Comparison of ENCODE assay signal across 21 cellular contexts in genomic region chr2:142997254-142997653, GRCh38.
"Had no signal": no experiment of that assay in that cellular context is flagged by ENCODE, and none has a peak within 500 bp of the region (broad histone marks: within the 10 kb centered on the region; RNA-seq: fewer than 3 reads in every experiment).

No MANE protein-coding gene starts in this region.

- H3K27ac Mint-ChIP-seq: activated CD8-positive, alpha-beta T cell treated with anti-CD3 and anti-CD28 coated beads, Interleukin-2, amount 10 ng/mL, durations not matched to agents 7 days and 5 days; activated naive CD4-positive, alpha-beta T cell treated with anti-CD3 and anti-CD28 coated beads, Interleukin-2, amount 50 U/mL, for 72 hours; activated naive CD8-positive, alpha-beta T cell treated with anti-CD3 and anti-CD28 coated beads, Interleukin-2, amount 50 U/mL, for 24 hours; T-helper 1 cell treated with Interleukin-12 subunit alpha and Interleukin-12 subunit beta and Interleukin-4 antibody, amounts not matched to agents 30 μg/mL and 1 μg/mL, for 36 hours had no signal

- H3K9me3 Mint-ChIP-seq: activated naive CD4-positive, alpha-beta T cell treated with anti-CD3 and anti-CD28 coated beads, Interleukin-2, amount 50 U/mL, for 72 hours; activated naive CD8-positive, alpha-beta T cell treated with anti-CD3 and anti-CD28 coated beads, Interleukin-2, amount 50 U/mL, for 24 hours; T-helper 1 cell treated with Interleukin-12 subunit alpha and Interleukin-12 subunit beta and Interleukin-4 antibody, amounts not matched to agents 30 μg/mL and 1 μg/mL, for 36 hours had no signal

- DNase-seq: activated CD4-positive, alpha-beta T cell treated with anti-CD3 and anti-CD28 coated beads for 4 hours; activated CD8-positive, alpha-beta memory T cell treated with anti-CD3 and anti-CD28 coated beads, Interleukin-2, amount 50 U/mL, for 48 hours; activated CD8-positive, alpha-beta T cell treated with anti-CD3 and anti-CD28 coated beads, Interleukin-2, amount 10 ng/mL, durations not matched to agents 7 days and 5 days; activated effector memory CD4-positive, alpha-beta T cell treated with anti-CD3 and anti-CD28 coated beads, Interleukin-2, amount 50 U/mL, for 16 hours; activated naive CD4-positive, alpha-beta T cell treated with Interleukin-2 at 50 U/mL for 16 hours; activated naive CD8-positive, alpha-beta T cell treated with anti-CD3 and anti-CD28 coated beads, Interleukin-2, amount 50 U/mL, for 24 hours; activated T-cell treated with anti-CD3 and anti-CD28 coated beads, Interleukin-2, amount 50 U/mL, for 1 hour; amygdala; brain microvascular endothelial cell; MM.1S; NCI-H1105; NCI-H1436; NCI-H1694 treated with DMSO at 0.1 percent for 48 hours; NCI-H2029 treated with DMSO at 0.1 percent for 48 hours; NCI-H510A treated with DMSO at 0.1 percent for 48 hours; PC-3; SHP77 had no signal

- H3K9me3 ChIP-seq: SJSA1 had no signal

- ATAC-seq: activated CD4-positive, CD25-positive, alpha-beta regulatory T cell treated with anti-CD3 and anti-CD28 coated beads, Interleukin-2, amount 50 U/mL, for 24 hours; activated CD8-positive, alpha-beta T cell treated with anti-CD3 and anti-CD28 coated beads, Interleukin-2, amount 10 ng/mL, durations not matched to agents 7 days and 5 days; activated naive CD4-positive, alpha-beta T cell treated with anti-CD3 and anti-CD28 coated beads, Interleukin-2, amount 50 U/mL, for 72 hours; activated naive CD8-positive, alpha-beta T cell treated with anti-CD3 and anti-CD28 coated beads, Interleukin-2, amount 50 U/mL, for 24 hours; PC-3 had no signal

- H3K27ac ChIP-seq: brain microvascular endothelial cell, SJSA1 had no signal

- H3K4me3 ChIP-seq: SJSA1 had no signal

- H3K4me1 Mint-ChIP-seq: activated naive CD8-positive, alpha-beta T cell treated with anti-CD3 and anti-CD28 coated beads, Interleukin-2, amount 50 U/mL, for 24 hours had no signal

- H3K27me3 ChIP-seq: brain microvascular endothelial cell, SJSA1 had no signal

- H3K36me3 ChIP-seq: brain microvascular endothelial cell, SJSA1 had no signal

- H3K4me3 Mint-ChIP-seq: activated CD8-positive, alpha-beta T cell treated with anti-CD3 and anti-CD28 coated beads, Interleukin-2, amount 10 ng/mL, durations not matched to agents 7 days and 5 days; activated naive CD8-positive, alpha-beta T cell treated with anti-CD3 and anti-CD28 coated beads, Interleukin-2, amount 50 U/mL, for 24 hours; T-helper 1 cell treated with Interleukin-12 subunit alpha and Interleukin-12 subunit beta and Interleukin-4 antibody, amounts not matched to agents 30 μg/mL and 1 μg/mL, for 36 hours had no signal

- H3K4me1 ChIP-seq: SJSA1 had no signal

- H3K36me3 Mint-ChIP-seq: activated naive CD4-positive, alpha-beta T cell treated with anti-CD3 and anti-CD28 coated beads, Interleukin-2, amount 50 U/mL, for 72 hours had no signal
